In genomic region chr15:44315773-44316465, GRCh38 we compare ENCODE assay signal across 20 cellular contexts. TPM values are rescaled to one million over a fixed set of nuclear protein-coding genes. Genes with fewer than 3 reads are reported as not detected.
DNase-seq lines count a peak whose midpoint lies in the region; ATAC-seq and TF ChIP-seq lines count a peak whose summit lies in the region.
"Had no signal": no experiment of that assay in that cellular context is flagged by ENCODE, and none has a peak within 500 bp of the region (broad histone marks: within the 10 kb centered on the region; RNA-seq: fewer than 3 reads in every experiment).

No MANE protein-coding gene starts in this region.

- no peak for ATAC-seq in activated B cell treated with CpG ODN at 0.5 μM for 24 hours (ENCODE audit: low read depth)
- ATAC-seq in memory B cell (ENCODE audit: low read depth) = no peak
- ATAC-seq in stimulated activated memory B cell treated with anti-CD40 and anti-IgM and Interleukin-4, amounts not matched to agents 10 μg/mL and 1 μg/mL and 100 μg/mL, for 72 hours = no peak
- ATAC-seq in GM21737 (IDR thresholded peaks at IDR 0.05; ENCODE audit: unreplicated experiment) = no peak
- ATAC-seq in T-cell (replicated peaks in 1 of 4) = no peak
- ATAC-seq: GM23338 had no signal

- no peak for TF ChIP-seq CTCF in activated B cell treated with CpG ODN at 0.5 μM for 24 hours (IDR thresholded peaks at IDR 0.05)

- intact Hi-C loops in activated B cell treated with CpG ODN at 0.5 μM for 24 hours (cut with micrococcal nuclease) = loop anchor here (10.0 kb wide), 1 partner anchor 51 kb away; no protein-coding TSS in a partner anchor

- no peaks in the 10 kb centered on the region for H3K9me3 Mint-ChIP-seq in IgD-negative memory B cell
- no peaks in the 10 kb centered on the region for H3K9me3 Mint-ChIP-seq in activated B cell treated with CpG ODN at 0.5 μM for 24 hours
- H3K9me3 Mint-ChIP-seq in memory B cell = no peaks in the 10 kb centered on the region
- no peaks in the 10 kb centered on the region for H3K9me3 Mint-ChIP-seq in stimulated activated memory B cell treated with anti-CD40 and anti-IgM and Interleukin-4, amounts not matched to agents 10 μg/mL and 1 μg/mL and 100 μg/mL, for 72 hours
- no peaks in the 10 kb centered on the region for H3K9me3 Mint-ChIP-seq in T-cell
- H3K9me3 Mint-ChIP-seq: CD4-positive, CD25-positive, alpha-beta regulatory T cell; GM23338 had no signal

- no peak overlapping the region for H3K4me3 Mint-ChIP-seq in IgD-negative memory B cell
- H3K4me3 Mint-ChIP-seq in activated B cell treated with CpG ODN at 0.5 μM for 24 hours = no peak overlapping the region
- no peak overlapping the region for H3K4me3 Mint-ChIP-seq in memory B cell
- no peak overlapping the region for H3K4me3 Mint-ChIP-seq in stimulated activated memory B cell treated with anti-CD40 and anti-IgM and Interleukin-4, amounts not matched to agents 10 μg/mL and 1 μg/mL and 100 μg/mL, for 72 hours
- H3K4me3 Mint-ChIP-seq in T-cell = no peak overlapping the region
- H3K4me3 Mint-ChIP-seq: GM23338 had no signal

- H3K27ac Mint-ChIP-seq in IgD-negative memory B cell (peak overlapping the region; percentile 4 to 92 (median 55)), activated B cell treated with CpG ODN at 0.5 μM for 24 hours (peak overlapping the region; percentile 11), memory B cell (peak overlapping the region; percentile 32), T-cell (no peak overlapping the region)
- H3K27ac Mint-ChIP-seq in stimulated activated memory B cell treated with anti-CD40 and anti-IgM and Interleukin-4, amounts not matched to agents 10 μg/mL and 1 μg/mL and 100 μg/mL, for 72 hours = peak overlapping the region; percentile 15
- H3K27ac Mint-ChIP-seq: GM23338 had no signal

- H3K27me3 Mint-ChIP-seq in IgD-negative memory B cell (no peaks in the 10 kb centered on the region), activated B cell treated with CpG ODN at 0.5 μM for 24 hours (no peaks in the 10 kb centered on the region), memory B cell (no peaks in the 10 kb centered on the region), T-cell (no peaks in the 10 kb centered on the region)
- H3K27me3 Mint-ChIP-seq in stimulated activated memory B cell treated with anti-CD40 and anti-IgM and Interleukin-4, amounts not matched to agents 10 μg/mL and 1 μg/mL and 100 μg/mL, for 72 hours = no peaks in the 10 kb centered on the region
- H3K27me3 Mint-ChIP-seq: CD4-positive, CD25-positive, alpha-beta regulatory T cell had no signal

- H3K4me1 Mint-ChIP-seq in IgD-negative memory B cell = peaks cover 21 to 41% (median 29%) of the 10 kb centered on the region in 3 donors
- H3K4me1 Mint-ChIP-seq in activated B cell treated with CpG ODN at 0.5 μM for 24 hours = peaks cover 45% of the 10 kb centered on the region
- H3K4me1 Mint-ChIP-seq in memory B cell = peaks cover 24% of the 10 kb centered on the region
- H3K4me1 Mint-ChIP-seq in stimulated activated memory B cell treated with anti-CD40 and anti-IgM and Interleukin-4, amounts not matched to agents 10 μg/mL and 1 μg/mL and 100 μg/mL, for 72 hours = peaks cover 66% of the 10 kb centered on the region
- peaks cover 34 to 43% (median 36%) of the 10 kb centered on the region in 3 donors for H3K4me1 Mint-ChIP-seq in T-cell

- DNase-seq in activated B cell treated with CpG ODN at 0.5 μM for 24 hours (no peak), memory B cell (ENCODE audit: low spot score in 2 of 2) (no peak), Ammon's horn (ENCODE audit: low spot score) (no peak), T-cell (no peak)
- DNase-seq: ACHN; Caco-2; CD4-positive, CD25-positive, alpha-beta regulatory T cell; DMS153; GDM1; HCEC 1CT; NCI-H1092 treated with DMSO at 0.1 percent for 48 hours; NCI-H146; NCI-H2029 treated with DMSO at 0.1 percent for 48 hours; NCI-H2171; NCI-H526; SJCRH30 had no signal

- H3K36me3 Mint-ChIP-seq in IgD-negative memory B cell (peaks cover 5% of the 10 kb centered on the region), activated B cell treated with CpG ODN at 0.5 μM for 24 hours (ENCODE audit: low read depth) (peaks cover 10% of the 10 kb centered on the region), memory B cell (peaks cover 1% of the 10 kb centered on the region), T-cell (peaks cover 10% of the 10 kb centered on the region)
- H3K36me3 Mint-ChIP-seq in stimulated activated memory B cell treated with anti-CD40 and anti-IgM and Interleukin-4, amounts not matched to agents 10 μg/mL and 1 μg/mL and 100 μg/mL, for 72 hours = peaks cover 20% of the 10 kb centered on the region

- CTCF ChIA-PET in activated B cell treated with CpG ODN at 0.5 μM for 24 hours (lab: Charles Lee) (no interaction called here), T-cell (lab: Charles Lee) (interaction anchor here in 1 of 2 donors (0.5 kb wide), 1 partner anchor 64 kb away, joined by 3 read pairs; no protein-coding TSS in a partner anchor)

- POLR2A ChIA-PET in activated B cell treated with CpG ODN at 0.5 μM for 24 hours (lab: Charles Lee) = no interaction called here
- POLR2A ChIA-PET in T-cell (lab: Charles Lee) = no interaction called here

RNA-seq across cellular contexts. Expression of gene GOLM2, which starts 27.4 kb away (rescaled TPM):
- polyA plus RNA-seq in IgD-negative memory B cell = 46.7 TPM
- total RNA-seq in activated B cell treated with CpG ODN at 0.5 μM for 24 hours = 46.9 and 55.0 TPM in 2 replicates
- total RNA-seq in T-cell = 10 to 100 TPM; 44.2 to 58.3 (median 47.5) TPM

Comparison
In these comparisons a context has a peak if more than half of its experiments do, and no peak if none do; other contexts are left out.
1. H3K27ac Mint-ChIP-seq: peak in IgD-negative memory B cell (3 of 3), activated B cell treated with CpG ODN at 0.5 μM for 24 hours (single experiment), memory B cell (single experiment) and stimulated activated memory B cell treated with anti-CD40 and anti-IgM and Interleukin-4, amounts not matched to agents 10 μg/mL and 1 μg/mL and 100 μg/mL, for 72 hours (single experiment); none in T-cell (0 of 2).